Comparison of ENCODE assay signal across 1 cellular context in genomic region chr3:112602217-112602838, GRCh38.
TF ChIP-seq lines count a peak whose summit lies in the region.

No MANE protein-coding gene starts in this region.

TF ChIP-seq in GM23338, 12 proteins besides CTCF, POLR2A, EP300 and RAD21 (continued from another document):
- no peak for TF ChIP-seq REST (IDR thresholded peaks at IDR 0.05; ENCODE audit: unreplicated experiment)
- TF ChIP-seq JUNB (IDR thresholded peaks at IDR 0.05; ENCODE audit: unreplicated experiment) = no peak
- TF ChIP-seq EZH2 (IDR thresholded peaks at IDR 0.05; ENCODE audit: low read depth, unreplicated experiment) = no peak
- TF ChIP-seq POLR2AphosphoS5 (IDR thresholded peaks at IDR 0.05; ENCODE audit: low read depth) = no peak
